1 cellular context compared by ENCODE assay signal in the genomic region with DNA sequence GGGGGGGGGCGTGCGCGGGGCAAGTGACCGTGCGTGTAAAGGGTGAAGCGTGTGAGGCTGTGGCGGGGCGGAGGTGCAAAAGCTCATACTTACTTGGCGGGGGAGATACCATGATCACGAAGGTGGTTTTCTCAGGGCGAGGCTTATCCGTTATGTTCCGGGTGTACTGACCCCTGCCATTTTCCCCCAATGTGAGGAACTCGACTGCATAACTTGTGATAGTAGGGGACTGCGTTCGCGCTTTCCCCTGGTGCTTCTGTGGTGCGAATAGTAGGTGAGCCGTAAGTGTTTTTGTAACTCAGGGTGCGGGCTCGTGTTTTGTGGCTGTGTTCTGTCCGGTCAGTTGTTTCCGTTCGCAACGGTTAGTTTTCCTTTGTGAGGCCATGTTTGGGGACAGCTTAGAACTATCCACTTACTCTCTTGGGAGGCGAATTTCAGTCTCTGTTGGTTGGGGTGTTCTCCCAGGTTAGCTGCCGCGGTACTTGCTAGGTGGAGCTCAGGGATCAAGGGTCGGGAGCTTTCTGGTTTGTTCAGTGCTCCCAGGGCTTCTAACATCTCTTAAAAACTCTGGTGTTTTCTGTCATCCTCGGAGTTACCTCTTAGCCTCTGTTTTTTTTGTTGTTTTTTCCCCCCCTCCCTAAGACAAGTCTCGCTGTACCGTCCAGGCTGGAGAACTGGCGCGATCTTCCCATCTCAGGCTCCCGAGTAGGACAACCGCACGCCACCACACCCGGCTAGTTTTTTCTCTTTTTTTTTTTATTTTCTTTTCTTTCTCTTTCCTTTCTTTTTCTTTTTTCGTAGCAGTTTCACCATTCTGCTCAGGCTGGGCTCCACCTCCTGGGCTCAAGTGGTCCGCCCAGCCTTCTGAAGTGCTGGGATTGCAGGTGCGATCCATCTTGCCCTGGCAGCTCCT.
TF ChIP-seq lines count a peak whose summit lies in the region.
"Not testable (repeated sequence)": the region's sequence is repeated elsewhere in the genome, so short reads cannot be mapped to it uniquely, and the experiment has no call there.

No MANE protein-coding gene starts in this region.

TF ChIP-seq in K562, 482 proteins besides CTCF, POLR2A, EP300 and RAD21 (continued from another document and continues in another):
- TF ChIP-seq RREB1 (CRISPR knock-in tag; IDR thresholded peaks at IDR 0.05) = peak; percentile 90
- peak; percentile 77 for TF ChIP-seq ZNF239 (CRISPR knock-in tag; IDR thresholded peaks at IDR 0.05)
- peak; percentile 99 for TF ChIP-seq ZBED1 (IDR thresholded peaks at IDR 0.05)
- peak; percentile 99 for TF ChIP-seq ZBTB9 (CRISPR knock-in tag; IDR thresholded peaks at IDR 0.05)
- peak; percentile 99 for TF ChIP-seq ZSCAN32 (CRISPR knock-in tag; IDR thresholded peaks at IDR 0.05)
- TF ChIP-seq HNRNPH1 (optimal IDR thresholded peaks at IDR 0.05; ENCODE audit: low read depth, low read length) = peak; percentile 75
- peak; percentile 63 for TF ChIP-seq ZNF263 (CRISPR knock-in tag; IDR thresholded peaks at IDR 0.05; ENCODE audit: borderline replicate concordance)
- TF ChIP-seq ZBTB11 (CRISPR knock-in tag; IDR thresholded peaks at IDR 0.05) = peak; percentile 28 to 56 (median 48); a peak in 2 of 6 replicates
- peak; percentile 100 for TF ChIP-seq THRB (CRISPR knock-in tag; conservative IDR thresholded peaks at IDR 0.05)
- peak; percentile 57; the same call in 1 of the 2 replicates for TF ChIP-seq ZNF384 (IDR thresholded peaks at IDR 0.05; ENCODE audit: low read depth, low read length)
- peak; percentile 73 for TF ChIP-seq SOX6 (IDR thresholded peaks at IDR 0.05)
- 0 out of 2 replicates have a peak, but pooled peaks have one; percentile 29 for TF ChIP-seq CBFA2T2 (conservative IDR thresholded peaks at IDR 0.05)
- peak; percentile 98 for TF ChIP-seq NCOR1 (IDR thresholded peaks at IDR 0.05)
- TF ChIP-seq ZC3H4 (CRISPR knock-in tag; IDR thresholded peaks at IDR 0.05; ENCODE audit: borderline replicate concordance) = peak; percentile 100
- peak; percentile 95 for TF ChIP-seq ZFP1 (CRISPR knock-in tag; IDR thresholded peaks at IDR 0.05)
- TF ChIP-seq TEAD2 (tag; IDR thresholded peaks at IDR 0.05) = peak; percentile 60; the same call in 1 of the 2 replicates
- peak; percentile 99 for TF ChIP-seq FOXO4 (CRISPR knock-in tag; IDR thresholded peaks at IDR 0.05)
- TF ChIP-seq JUN (IDR thresholded peaks at IDR 0.05; ENCODE audit: borderline replicate concordance, low read depth, low read length) = 0 out of 2 replicates have a peak, but pooled peaks have one; percentile 8
- TF ChIP-seq JUN (CRISPR knock-in tag; IDR thresholded peaks at IDR 0.05; ENCODE audit: borderline replicate concordance); TEAD4 (CRISPR knock-in tag; IDR thresholded peaks at IDR 0.05; ENCODE audit: borderline replicate concordance); NR2C2 (tag; IDR thresholded peaks at IDR 0.05): not testable (repeated sequence)
- peak; percentile 97 for TF ChIP-seq ZNF764 (CRISPR knock-in tag; IDR thresholded peaks at IDR 0.05; ENCODE audit: low read depth)
- TF ChIP-seq KDM5B (IDR thresholded peaks at IDR 0.05; ENCODE audit: insufficient replicate concordance, low read depth, low read length) = peak; percentile 88
- TF ChIP-seq STAT5A (IDR thresholded peaks at IDR 0.05; ENCODE audit: borderline replicate concordance, low read length) = peak; percentile 74
- 0 out of 2 replicates have a peak, but pooled peaks have one; percentile 49 for TF ChIP-seq TGIF2 (CRISPR knock-in tag; IDR thresholded peaks at IDR 0.05)
- TF ChIP-seq, protein P1, sequence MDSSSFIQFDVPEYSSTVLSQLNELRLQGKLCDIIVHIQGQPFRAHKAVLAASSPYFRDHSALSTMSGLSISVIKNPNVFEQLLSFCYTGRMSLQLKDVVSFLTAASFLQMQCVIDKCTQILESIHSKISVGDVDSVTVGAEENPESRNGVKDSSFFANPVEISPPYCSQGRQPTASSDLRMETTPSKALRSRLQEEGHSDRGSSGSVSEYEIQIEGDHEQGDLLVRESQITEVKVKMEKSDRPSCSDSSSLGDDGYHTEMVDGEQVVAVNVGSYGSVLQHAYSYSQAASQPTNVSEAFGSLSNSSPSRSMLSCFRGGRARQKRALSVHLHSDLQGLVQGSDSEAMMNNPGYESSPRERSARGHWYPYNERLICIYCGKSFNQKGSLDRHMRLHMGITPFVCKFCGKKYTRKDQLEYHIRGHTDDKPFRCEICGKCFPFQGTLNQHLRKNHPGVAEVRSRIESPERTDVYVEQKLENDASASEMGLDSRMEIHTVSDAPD (CRISPR knock-in tag; IDR thresholded peaks at IDR 0.05) = peak; percentile 42; the same call in 1 of the 2 replicates
- TF ChIP-seq CAMTA2 (CRISPR knock-in tag; conservative IDR thresholded peaks at IDR 0.05) = peak; percentile 99
- peak; percentile 98 for TF ChIP-seq ZNF41 (CRISPR knock-in tag; conservative IDR thresholded peaks at IDR 0.05)
- TF ChIP-seq HCFC1 (IDR thresholded peaks at IDR 0.05; ENCODE audit: low read depth, low read length) = peak; percentile 72
- peak; percentile 91 for TF ChIP-seq ZBTB43 (CRISPR knock-in tag; IDR thresholded peaks at IDR 0.05)
- TF ChIP-seq POLR2B (IDR thresholded peaks at IDR 0.05; ENCODE audit: low read depth, partially characterized antibody) = peak; percentile 100
- peak; percentile 90 for TF ChIP-seq ZNF583 (CRISPR knock-in tag; IDR thresholded peaks at IDR 0.05)
- TF ChIP-seq PHB2 (IDR thresholded peaks at IDR 0.05; ENCODE audit: low read depth) = 0 out of 2 replicates have a peak, but pooled peaks have one; percentile 25
- peak; percentile 99 for TF ChIP-seq HMG20B (CRISPR knock-in tag; IDR thresholded peaks at IDR 0.05)
- peak; percentile 94 for TF ChIP-seq GTF2F1 (IDR thresholded peaks at IDR 0.05; ENCODE audit: low read depth, low read length)
- TF ChIP-seq ZNF316 (IDR thresholded peaks at IDR 0.05) = peak; percentile 98
- peak; percentile 71 for TF ChIP-seq DMBX1 (CRISPR knock-in tag; IDR thresholded peaks at IDR 0.05; ENCODE audit: borderline replicate concordance)
- peak; percentile 86 for TF ChIP-seq TEAD4 (IDR thresholded peaks at IDR 0.05; ENCODE audit: low read length)
- 0 out of 2 replicates have a peak, but pooled peaks have one; percentile 39 for TF ChIP-seq FOXP1 (CRISPR knock-in tag; IDR thresholded peaks at IDR 0.05)
- peak; percentile 88 for TF ChIP-seq E2F3 (CRISPR knock-in tag; IDR thresholded peaks at IDR 0.05)
- TF ChIP-seq ZNF707 (CRISPR knock-in tag; conservative IDR thresholded peaks at IDR 0.05) = peak; percentile 65
- peak; percentile 73 for TF ChIP-seq CREBBP (IDR thresholded peaks at IDR 0.05; ENCODE audit: low read depth, low read length)
- TF ChIP-seq ELF4 (CRISPR knock-in tag; IDR thresholded peaks at IDR 0.05) = peak; percentile 100
- TF ChIP-seq NR2C2 (CRISPR knock-in tag; IDR thresholded peaks at IDR 0.05) = peak; percentile 72
- peak; percentile 98 for TF ChIP-seq PHTF2 (CRISPR knock-in tag; IDR thresholded peaks at IDR 0.05)
